Comparison of ENCODE assay signal across 1 cellular context in genomic region chr1:22658385-22659163, GRCh38.
TF ChIP-seq lines count a peak whose summit lies in the region.

No MANE protein-coding gene starts in this region.

TF ChIP-seq in K562, 482 proteins besides CTCF, POLR2A, EP300 and RAD21:
- TF ChIP-seq HDAC1 (IDR thresholded peaks at IDR 0.05) (peak in 1 of 2 experiments; percentile 81; a peak in 2 of 4 replicates), ZNF217 (CRISPR knock-in tag; IDR thresholded peaks at IDR 0.05) (no peak), TSC22D4 (tag; IDR thresholded peaks at IDR 0.05) (no peak), ELF4 (CRISPR knock-in tag; IDR thresholded peaks at IDR 0.05) (peak; percentile 46; the same call in 1 of the 2 replicates), ETS2 (tag; IDR thresholded peaks at IDR 0.05; ENCODE audit: borderline replicate concordance, poor library complexity, severe bottlenecking) (no peak), ZFP36 (IDR thresholded peaks at IDR 0.05; ENCODE audit: low read depth, low read length, partially characterized antibody) (no peak), ZNF277 (CRISPR knock-in tag; IDR thresholded peaks at IDR 0.05; ENCODE audit: borderline replicate concordance) (no peak), RBM39 (optimal IDR thresholded peaks at IDR 0.05; ENCODE audit: low read depth, low read length) (no peak), L3MBTL2 (IDR thresholded peaks at IDR 0.05) (no peak), KLF1 (tag; IDR thresholded peaks at IDR 0.05) (no peak), NFYB (IDR thresholded peaks at IDR 0.05; ENCODE audit: extremely low read depth, insufficient read length) (no peak), ZNF668 (CRISPR knock-in tag; IDR thresholded peaks at IDR 0.05) (no peak), HDAC3 (IDR thresholded peaks at IDR 0.05; ENCODE audit: borderline replicate concordance, partially characterized antibody) (no peak), DMBX1 (CRISPR knock-in tag; IDR thresholded peaks at IDR 0.05; ENCODE audit: borderline replicate concordance) (no peak), ZNF316 (IDR thresholded peaks at IDR 0.05) (no peak), SMARCB1 (IDR thresholded peaks at IDR 0.05; ENCODE audit: insufficient read length, low read depth) (no peak), TFE3 (CRISPR knock-in tag; IDR thresholded peaks at IDR 0.05) (no peak), RUNX1 (IDR thresholded peaks at IDR 0.05; ENCODE audit: low read depth) (no peak), ZNF184 (CRISPR knock-in tag; IDR thresholded peaks at IDR 0.05) (no peak), KDM1A (IDR thresholded peaks at IDR 0.05) (peak; percentile 75 to 79; a peak in 3 of 4 replicates), CTBP1 (IDR thresholded peaks at IDR 0.05; ENCODE audit: borderline replicate concordance) (peak; percentile 82), TCF3 (CRISPR knock-in tag; IDR thresholded peaks at IDR 0.05) (no peak), KDM5B (IDR thresholded peaks at IDR 0.05; ENCODE audit: insufficient replicate concordance, low read depth, low read length) (no peak), ZMIZ1 (IDR thresholded peaks at IDR 0.05; ENCODE audit: low read depth in 2 of 2, low read length in 2 of 2) (no peak), PRPF4 (IDR thresholded peaks at IDR 0.05; ENCODE audit: insufficient read depth, low read depth, low read length, poor library complexity, severe bottlenecking) (no peak), RB1 (IDR thresholded peaks at IDR 0.05; ENCODE audit: low read depth) (no peak), ZNF174 (CRISPR knock-in tag; IDR thresholded peaks at IDR 0.05) (no peak)
